Comparison of ENCODE assay signal across 2 cellular contexts in the genomic region with DNA sequence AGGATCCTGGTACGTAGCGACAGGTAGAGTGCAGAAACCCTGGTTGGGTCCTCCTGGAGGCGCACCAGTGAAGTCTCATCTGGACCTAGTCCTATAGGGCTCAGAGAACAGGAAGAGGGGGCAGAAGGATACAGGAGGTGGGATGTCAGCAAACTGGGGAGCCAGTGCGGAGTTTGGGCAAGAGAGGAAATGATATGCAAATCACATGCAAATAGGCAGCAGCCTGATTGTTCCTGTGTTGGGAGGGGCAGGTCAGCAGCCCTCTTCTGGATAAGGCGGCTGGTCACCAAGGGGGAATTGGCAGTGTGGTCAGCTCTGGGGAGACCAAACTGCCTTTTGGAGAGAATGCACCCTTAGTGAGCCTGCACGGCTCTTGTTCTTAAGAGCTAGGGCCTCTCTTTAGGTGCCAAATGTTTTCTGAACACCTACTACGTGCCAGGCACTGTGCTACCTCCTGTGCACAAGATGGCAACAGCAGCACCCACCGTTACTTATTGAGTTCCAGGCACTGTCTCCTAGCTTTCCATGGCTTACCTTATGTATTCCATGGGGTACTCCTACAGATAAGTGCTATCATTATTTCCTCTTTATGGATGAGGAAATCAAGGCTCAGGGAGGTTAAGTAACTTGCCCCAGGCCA.
TF ChIP-seq lines count a peak whose summit lies in the region.

No MANE protein-coding gene starts in this region.

TF ChIP-seq in GM23338, 12 proteins besides CTCF, POLR2A, EP300 and RAD21 (continues in another document):
- TF ChIP-seq REST (IDR thresholded peaks at IDR 0.05; ENCODE audit: unreplicated experiment) (no peak), CREB1 (CRISPR knock-in tag; IDR thresholded peaks at IDR 0.05; ENCODE audit: low read depth) (no peak), STAT1 (IDR thresholded peaks at IDR 0.05; ENCODE audit: unreplicated experiment) (no peak), EZH2 (IDR thresholded peaks at IDR 0.05; ENCODE audit: low read depth, unreplicated experiment) (no peak), POLR2AphosphoS5 (IDR thresholded peaks at IDR 0.05; ENCODE audit: low read depth) (no peak), ZNF331 (CRISPR knock-in tag; IDR thresholded peaks at IDR 0.05; ENCODE audit: low read depth) (no peak), EZH2phosphoT487 (IDR thresholded peaks at IDR 0.05; ENCODE audit: unreplicated experiment) (no peak), ZNF114 (CRISPR knock-in tag; IDR thresholded peaks at IDR 0.05) (no peak)
- TF ChIP-seq, protein P1, sequence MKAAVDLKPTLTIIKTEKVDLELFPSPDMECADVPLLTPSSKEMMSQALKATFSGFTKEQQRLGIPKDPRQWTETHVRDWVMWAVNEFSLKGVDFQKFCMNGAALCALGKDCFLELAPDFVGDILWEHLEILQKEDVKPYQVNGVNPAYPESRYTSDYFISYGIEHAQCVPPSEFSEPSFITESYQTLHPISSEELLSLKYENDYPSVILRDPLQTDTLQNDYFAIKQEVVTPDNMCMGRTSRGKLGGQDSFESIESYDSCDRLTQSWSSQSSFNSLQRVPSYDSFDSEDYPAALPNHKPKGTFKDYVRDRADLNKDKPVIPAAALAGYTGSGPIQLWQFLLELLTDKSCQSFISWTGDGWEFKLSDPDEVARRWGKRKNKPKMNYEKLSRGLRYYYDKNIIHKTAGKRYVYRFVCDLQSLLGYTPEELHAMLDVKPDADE (IDR thresholded peaks at IDR 0.05) = no peak

TF ChIP-seq in WTC11, 78 proteins besides CTCF, POLR2A, EP300 and RAD21:
- TF ChIP-seq, protein P2, sequence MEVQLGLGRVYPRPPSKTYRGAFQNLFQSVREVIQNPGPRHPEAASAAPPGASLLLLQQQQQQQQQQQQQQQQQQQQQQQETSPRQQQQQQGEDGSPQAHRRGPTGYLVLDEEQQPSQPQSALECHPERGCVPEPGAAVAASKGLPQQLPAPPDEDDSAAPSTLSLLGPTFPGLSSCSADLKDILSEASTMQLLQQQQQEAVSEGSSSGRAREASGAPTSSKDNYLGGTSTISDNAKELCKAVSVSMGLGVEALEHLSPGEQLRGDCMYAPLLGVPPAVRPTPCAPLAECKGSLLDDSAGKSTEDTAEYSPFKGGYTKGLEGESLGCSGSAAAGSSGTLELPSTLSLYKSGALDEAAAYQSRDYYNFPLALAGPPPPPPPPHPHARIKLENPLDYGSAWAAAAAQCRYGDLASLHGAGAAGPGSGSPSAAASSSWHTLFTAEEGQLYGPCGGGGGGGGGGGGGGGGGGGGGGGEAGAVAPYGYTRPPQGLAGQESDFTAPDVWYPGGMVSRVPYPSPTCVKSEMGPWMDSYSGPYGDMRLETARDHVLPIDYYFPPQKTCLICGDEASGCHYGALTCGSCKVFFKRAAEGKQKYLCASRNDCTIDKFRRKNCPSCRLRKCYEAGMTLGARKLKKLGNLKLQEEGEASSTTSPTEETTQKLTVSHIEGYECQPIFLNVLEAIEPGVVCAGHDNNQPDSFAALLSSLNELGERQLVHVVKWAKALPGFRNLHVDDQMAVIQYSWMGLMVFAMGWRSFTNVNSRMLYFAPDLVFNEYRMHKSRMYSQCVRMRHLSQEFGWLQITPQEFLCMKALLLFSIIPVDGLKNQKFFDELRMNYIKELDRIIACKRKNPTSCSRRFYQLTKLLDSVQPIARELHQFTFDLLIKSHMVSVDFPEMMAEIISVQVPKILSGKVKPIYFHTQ (CRISPR knock-in tag; IDR thresholded peaks at IDR 0.05) = no peak
- TF ChIP-seq E2F1 (CRISPR knock-in tag; IDR thresholded peaks at IDR 0.05) = no peak
- TF ChIP-seq E2F4 (CRISPR knock-in tag; IDR thresholded peaks at IDR 0.05; ENCODE audit: borderline replicate concordance, low read depth) = no peak
- no peak for TF ChIP-seq ETV6 (CRISPR knock-in tag; IDR thresholded peaks at IDR 0.05)
- no peak for TF ChIP-seq ZNF425 (CRISPR knock-in tag; conservative IDR thresholded peaks at IDR 0.05)
